ENCODE assay signal across 25 cellular contexts in genomic region chr6:166708466-166708865, GRCh38.
"Had no signal": no experiment of that assay in that cellular context is flagged by ENCODE, and none has a peak within 500 bp of the region (broad histone marks: within the 10 kb centered on the region; RNA-seq: fewer than 3 reads in every experiment).

No MANE protein-coding gene starts in this region.

- H3K9me3 ChIP-seq: esophagus squamous epithelium had no signal

- H3K27me3 ChIP-seq: brain microvascular endothelial cell, dorsolateral prefrontal cortex, esophagus squamous epithelium, gastroesophageal sphincter had no signal

- H3K27ac ChIP-seq: brain microvascular endothelial cell, coronary artery, dorsolateral prefrontal cortex, esophagus squamous epithelium, gastroesophageal sphincter had no signal

- DNase-seq: activated CD4-positive, alpha-beta T cell treated with anti-CD3 and anti-CD28 coated beads for 1 hour; activated CD4-positive, alpha-beta T cell treated with anti-CD3 and anti-CD28 coated beads for 4 hours; activated CD4-positive, alpha-beta T cell treated with anti-CD3 and anti-CD28 coated beads, Interleukin-2, amount 50 U/mL, for 1 hour; activated CD4-positive, alpha-beta T cell treated with anti-CD3 and anti-CD28 coated beads, Interleukin-2, amount 50 U/mL, for 48 hours; activated CD4-positive, CD25-positive, alpha-beta regulatory T cell; activated CD8-positive, alpha-beta memory T cell treated with anti-CD3 and anti-CD28 coated beads for 24 hours; activated CD8-positive, alpha-beta T cell treated with anti-CD3 and anti-CD28 coated beads for 36 hours; activated effector memory CD4-positive, alpha-beta T cell treated with Interleukin-2 at 50 U/mL for 16 hours; activated gamma-delta T cell treated with Interleukin-2 at 50 U/mL for 16 hours; activated naive CD4-positive, alpha-beta T cell treated with anti-CD3 and anti-CD28 coated beads, Interleukin-2, amount 50 U/mL, for 16 hours; activated naive CD4-positive, alpha-beta T cell treated with Interleukin-2 at 50 U/mL for 16 hours; activated T-cell treated with anti-CD3 and anti-CD28 coated beads, Interleukin-2, amount 50 U/mL, for 4 hours; amniotic stem cell; anterior cingulate cortex; brain microvascular endothelial cell; dorsolateral prefrontal cortex; effector memory CD4-positive, alpha-beta T cell; endodermal cell; erythroblast; esophagus squamous epithelium; foreskin melanocyte; T-helper 2 cell had no signal

- H3K4me1 ChIP-seq: esophagus squamous epithelium, gastroesophageal sphincter had no signal

- H3K4me3 ChIP-seq: coronary artery, dorsolateral prefrontal cortex, esophagus squamous epithelium, gastroesophageal sphincter had no signal

- H3K36me3 ChIP-seq: brain microvascular endothelial cell, esophagus squamous epithelium, gastroesophageal sphincter had no signal

- ATAC-seq: activated CD8-positive, alpha-beta T cell treated with anti-CD3 and anti-CD28 coated beads for 36 hours; activated T-cell treated with anti-CD3 and anti-CD28 coated beads, Interleukin-2, amount 50 U/mL, for 4 hours; activated T-helper 17 cell treated with anti-CD3 and anti-CD28 coated beads, Interleukin-2, amount 50 U/mL, for 72 hours; gastroesophageal sphincter had no signal
